6 cellular contexts compared by ENCODE assay signal in genomic region chrX:68852046-68852445, GRCh38.
"Had no signal": no experiment of that assay in that cellular context is flagged by ENCODE, and none has a peak within 500 bp of the region (broad histone marks: within the 10 kb centered on the region; RNA-seq: fewer than 3 reads in every experiment).

No MANE protein-coding gene starts in this region.

- H3K4me3 ChIP-seq: GM23338 had no signal

- H3K27ac ChIP-seq: HL-60 had no signal

- H3K4me2 ChIP-seq: GM23338 had no signal

- H2AFZ ChIP-seq: GM23338 had no signal

- DNase-seq: H9, HCEC 1CT, HFFc6, KG1 had no signal
